In genomic region chr3:5162102-5162501, GRCh38 we compare ENCODE assay signal across 10 cellular contexts. TPM values are rescaled to one million over a fixed set of nuclear protein-coding genes. Genes with fewer than 3 reads are reported as not detected.
A peak's percentile ranks its signal among the peaks of the same experiment; 100 is the strongest.
DNase-seq lines count a peak whose midpoint lies in the region; ATAC-seq and TF ChIP-seq lines count a peak whose summit lies in the region.
"Had no signal": no experiment of that assay in that cellular context is flagged by ENCODE, and none has a peak within 500 bp of the region (broad histone marks: within the 10 kb centered on the region; RNA-seq: fewer than 3 reads in every experiment).

No MANE protein-coding gene starts in this region.

- H3K36me3 Mint-ChIP-seq in activated CD4-positive, alpha-beta T cell treated with anti-CD3 and anti-CD28 coated beads, Interleukin-2, amount 10 ng/mL, durations not matched to agents 7 days and 5 days (ENCODE audit: low read depth), result peaks cover 9% of the 10 kb centered on the region
- no peaks in the 10 kb centered on the region for H3K36me3 Mint-ChIP-seq in activated CD4-positive, alpha-beta T cell treated with anti-CD3 and anti-CD28 coated beads, Interleukin-2, amount 10 ng/mL, durations not matched to agents 24 days and 14 days (ENCODE audit: low read depth)
- H3K36me3 Mint-ChIP-seq in stimulated activated effector memory CD8-positive, alpha-beta T cell treated with anti-CD3 and anti-CD28 coated beads, Interleukin-12 subunit alpha, Interleukin-12 subunit beta, amount 100 ng/mL, for 72 hours, result no peaks in the 10 kb centered on the region
- no peaks in the 10 kb centered on the region for H3K36me3 Mint-ChIP-seq in CD4-positive, alpha-beta T cell (ENCODE audit: low read depth)

- TF ChIP-seq CTCF in foreskin fibroblast (IDR thresholded peaks at IDR 0.05; ENCODE audit: low read depth, low read length), result no peak
- TF ChIP-seq CTCF in CD4-positive, alpha-beta T cell (IDR thresholded peaks at IDR 0.05), result no peak

- ATAC-seq in SK-N-SH treated with all-trans-retinoic acid at 6 μM for 48 hours (peak; percentile 91), HG03025 (IDR thresholded peaks at IDR 0.05; ENCODE audit: low FRiP score, unreplicated experiment) (no peak)
- ATAC-seq in stimulated activated effector memory CD8-positive, alpha-beta T cell treated with anti-CD3 and anti-CD28 coated beads, Interleukin-12 subunit alpha, Interleukin-12 subunit beta, amount 100 ng/mL, for 72 hours, result peak; percentile 52
- no peak for ATAC-seq in CD4-positive, alpha-beta T cell (ENCODE audit: poor library complexity)
- ATAC-seq: gastroesophageal sphincter had no signal

- peak overlapping the region; percentile 3 for H3K27ac Mint-ChIP-seq in activated CD4-positive, alpha-beta T cell treated with anti-CD3 and anti-CD28 coated beads, Interleukin-2, amount 10 ng/mL, durations not matched to agents 7 days and 5 days
- no peak overlapping the region for H3K27ac Mint-ChIP-seq in activated CD4-positive, alpha-beta T cell treated with anti-CD3 and anti-CD28 coated beads, Interleukin-2, amount 10 ng/mL, durations not matched to agents 24 days and 14 days
- H3K27ac Mint-ChIP-seq in stimulated activated effector memory CD8-positive, alpha-beta T cell treated with anti-CD3 and anti-CD28 coated beads, Interleukin-12 subunit alpha, Interleukin-12 subunit beta, amount 100 ng/mL, for 72 hours, result peak overlapping the region; percentile 78
- no peak overlapping the region for H3K27ac Mint-ChIP-seq in CD4-positive, alpha-beta T cell

- no peaks in the 10 kb centered on the region for H3K9me3 ChIP-seq in CD4-positive, alpha-beta T cell (ENCODE audit: control insufficient read depth, low read length)
- H3K9me3 ChIP-seq: gastroesophageal sphincter had no signal

- H3K27ac ChIP-seq in CD4-positive, alpha-beta T cell (ENCODE audit: low read depth, low read length), result no peak overlapping the region
- H3K27ac ChIP-seq: gastroesophageal sphincter had no signal

- H3K4me3 Mint-ChIP-seq in activated CD4-positive, alpha-beta T cell treated with anti-CD3 and anti-CD28 coated beads, Interleukin-2, amount 10 ng/mL, durations not matched to agents 7 days and 5 days, result no peak overlapping the region
- no peak overlapping the region for H3K4me3 Mint-ChIP-seq in activated CD4-positive, alpha-beta T cell treated with anti-CD3 and anti-CD28 coated beads, Interleukin-2, amount 10 ng/mL, durations not matched to agents 24 days and 14 days
- no peak overlapping the region for H3K4me3 Mint-ChIP-seq in stimulated activated effector memory CD8-positive, alpha-beta T cell treated with anti-CD3 and anti-CD28 coated beads, Interleukin-12 subunit alpha, Interleukin-12 subunit beta, amount 100 ng/mL, for 72 hours
- H3K4me3 Mint-ChIP-seq in CD4-positive, alpha-beta T cell, result no peak overlapping the region

- intact Hi-C loops in activated CD4-positive, alpha-beta T cell treated with anti-CD3 and anti-CD28 coated beads, Interleukin-2, amount 10 ng/mL, durations not matched to agents 24 days and 14 days (cut with micrococcal nuclease), result loop anchor here (5.0 kb wide), 1 partner anchor 40 kb away; the partner anchor contains the start of gene ARL8B
- intact Hi-C loops in CD4-positive, alpha-beta T cell (cut with DNase I, micrococcal nuclease), result no loop called here

- H3K4me3 ChIP-seq in foreskin fibroblast (ENCODE audit: low read depth in 1 of 2, low read length in 2 of 2), result no peak overlapping the region
- H3K4me3 ChIP-seq: gastroesophageal sphincter had no signal

- peaks cover 27% of the 10 kb centered on the region for H3K4me1 Mint-ChIP-seq in activated CD4-positive, alpha-beta T cell treated with anti-CD3 and anti-CD28 coated beads, Interleukin-2, amount 10 ng/mL, durations not matched to agents 7 days and 5 days
- peaks cover 42% of the 10 kb centered on the region for H3K4me1 Mint-ChIP-seq in activated CD4-positive, alpha-beta T cell treated with anti-CD3 and anti-CD28 coated beads, Interleukin-2, amount 10 ng/mL, durations not matched to agents 24 days and 14 days
- H3K4me1 Mint-ChIP-seq in stimulated activated effector memory CD8-positive, alpha-beta T cell treated with anti-CD3 and anti-CD28 coated beads, Interleukin-12 subunit alpha, Interleukin-12 subunit beta, amount 100 ng/mL, for 72 hours, result peaks cover 67% of the 10 kb centered on the region
- H3K4me1 Mint-ChIP-seq in CD4-positive, alpha-beta T cell (ENCODE audit: low read depth), result peaks cover 87% of the 10 kb centered on the region

- H3K27me3 ChIP-seq in CD4-positive, alpha-beta T cell (ENCODE audit: control insufficient read depth, insufficient read depth, low read length), result no peaks in the 10 kb centered on the region
- H3K27me3 ChIP-seq: gastroesophageal sphincter had no signal

- POLR2A ChIA-PET in activated CD4-positive, alpha-beta T cell treated with anti-CD3 and anti-CD28 coated beads, Interleukin-2, amount 10 ng/mL, durations not matched to agents 7 days and 5 days (lab: Charles Lee), result no interaction called here
- POLR2A ChIA-PET in CD4-positive, alpha-beta T cell (lab: Charles Lee), result no interaction called here

- no peaks in the 10 kb centered on the region for H3K27me3 Mint-ChIP-seq in activated CD4-positive, alpha-beta T cell treated with anti-CD3 and anti-CD28 coated beads, Interleukin-2, amount 10 ng/mL, durations not matched to agents 7 days and 5 days
- H3K27me3 Mint-ChIP-seq in activated CD4-positive, alpha-beta T cell treated with anti-CD3 and anti-CD28 coated beads, Interleukin-2, amount 10 ng/mL, durations not matched to agents 24 days and 14 days, result no peaks in the 10 kb centered on the region
- no peaks in the 10 kb centered on the region for H3K27me3 Mint-ChIP-seq in CD4-positive, alpha-beta T cell

- CTCF ChIA-PET in activated CD4-positive, alpha-beta T cell treated with anti-CD3 and anti-CD28 coated beads, Interleukin-2, amount 10 ng/mL, durations not matched to agents 7 days and 5 days (lab: Charles Lee), result interaction anchor here (1.9 kb wide), 1 partner anchor 11 kb away, joined by 6 read pairs; no protein-coding TSS in a partner anchor
- CTCF ChIA-PET in CD4-positive, alpha-beta T cell (lab: Charles Lee), result interaction anchor here (1.0 kb wide), 1 partner anchor 19 kb away, joined by 3 read pairs; no protein-coding TSS in a partner anchor

- no peak for DNase-seq in activated CD4-positive, alpha-beta T cell treated with anti-CD3 and anti-CD28 coated beads, Interleukin-2, amount 10 ng/mL, durations not matched to agents 7 days and 5 days
- no peak for DNase-seq in activated CD4-positive, alpha-beta T cell treated with anti-CD3 and anti-CD28 coated beads, Interleukin-2, amount 10 ng/mL, durations not matched to agents 24 days and 14 days
- peak; percentile 35 to 44 for DNase-seq in foreskin fibroblast
- no peak for DNase-seq in stimulated activated effector memory CD8-positive, alpha-beta T cell treated with anti-CD3 and anti-CD28 coated beads, Interleukin-12 subunit alpha, Interleukin-12 subunit beta, amount 100 ng/mL, for 72 hours (ENCODE audit: low spot score in 2 of 2)
- DNase-seq in NCI-H2171 (lab: John Stamatoyannopoulos, UW), result no peak
- no peak for DNase-seq in CD4-positive, alpha-beta T cell
- DNase-seq: nucleus accumbens had no signal

- no peaks in the 10 kb centered on the region for H3K9me3 Mint-ChIP-seq in activated CD4-positive, alpha-beta T cell treated with anti-CD3 and anti-CD28 coated beads, Interleukin-2, amount 10 ng/mL, durations not matched to agents 7 days and 5 days
- no peaks in the 10 kb centered on the region for H3K9me3 Mint-ChIP-seq in activated CD4-positive, alpha-beta T cell treated with anti-CD3 and anti-CD28 coated beads, Interleukin-2, amount 10 ng/mL, durations not matched to agents 24 days and 14 days
- no peaks in the 10 kb centered on the region for H3K9me3 Mint-ChIP-seq in stimulated activated effector memory CD8-positive, alpha-beta T cell treated with anti-CD3 and anti-CD28 coated beads, Interleukin-12 subunit alpha, Interleukin-12 subunit beta, amount 100 ng/mL, for 72 hours
- no peaks in the 10 kb centered on the region for H3K9me3 Mint-ChIP-seq in CD4-positive, alpha-beta T cell

TF ChIP-seq in SK-N-SH treated with all-trans-retinoic acid at 6 μM for 48 hours, 23 proteins besides CTCF, POLR2A, EP300 and RAD21 (continues in another document):
- TF ChIP-seq ARNTL (CRISPR knock-in tag; IDR thresholded peaks at IDR 0.05; ENCODE audit: borderline replicate concordance, low read depth) (no peak), RARB (CRISPR knock-in tag; IDR thresholded peaks at IDR 0.05) (no peak), ISL1 (CRISPR knock-in tag; IDR thresholded peaks at IDR 0.05) (peak; percentile 56), CSRNP3 (CRISPR knock-in tag; IDR thresholded peaks at IDR 0.05) (no peak), PPARA (CRISPR knock-in tag; IDR thresholded peaks at IDR 0.05; ENCODE audit: borderline replicate concordance) (no peak), TCF4 (CRISPR knock-in tag; IDR thresholded peaks at IDR 0.05; ENCODE audit: borderline replicate concordance) (no peak)

RNA-seq across cellular contexts. Expression of gene EDEM1, which starts 25.4 kb away (rescaled TPM):
- total RNA-seq in activated CD4-positive, alpha-beta T cell treated with anti-CD3 and anti-CD28 coated beads, Interleukin-2, amount 10 ng/mL, durations not matched to agents 7 days and 5 days, result 10 to 100 TPM; 80.1 to 94.1 TPM
- 167 and 168 TPM in 2 replicates for total RNA-seq in activated CD4-positive, alpha-beta T cell treated with anti-CD3 and anti-CD28 coated beads, Interleukin-2, amount 10 ng/mL, durations not matched to agents 24 days and 14 days
- 100 to 1,000 TPM; 106 to 114 TPM for total RNA-seq in CD4-positive, alpha-beta T cell

RNA-seq across cellular contexts. Expression of gene ARL8B, which starts 40.0 kb away (rescaled TPM):
- 10 to 100 TPM; 41.3 to 46.4 TPM for total RNA-seq in activated CD4-positive, alpha-beta T cell treated with anti-CD3 and anti-CD28 coated beads, Interleukin-2, amount 10 ng/mL, durations not matched to agents 7 days and 5 days
- 46.8 and 50.4 TPM in 2 replicates for total RNA-seq in activated CD4-positive, alpha-beta T cell treated with anti-CD3 and anti-CD28 coated beads, Interleukin-2, amount 10 ng/mL, durations not matched to agents 24 days and 14 days
- 10 to 100 TPM; 48.5 to 49.7 TPM for total RNA-seq in CD4-positive, alpha-beta T cell

Comparison
In these comparisons a context has a peak if more than half of its experiments do, and no peak if none do; other contexts are left out.
1. H3K27ac Mint-ChIP-seq: peak in activated CD4-positive, alpha-beta T cell treated with anti-CD3 and anti-CD28 coated beads, Interleukin-2, amount 10 ng/mL, durations not matched to agents 7 days and 5 days (single experiment) and stimulated activated effector memory CD8-positive, alpha-beta T cell treated with anti-CD3 and anti-CD28 coated beads, Interleukin-12 subunit alpha, Interleukin-12 subunit beta, amount 100 ng/mL, for 72 hours (single experiment); none in activated CD4-positive, alpha-beta T cell treated with anti-CD3 and anti-CD28 coated beads, Interleukin-2, amount 10 ng/mL, durations not matched to agents 24 days and 14 days (single experiment) and CD4-positive, alpha-beta T cell (single experiment).
2. DNase-seq: peak in foreskin fibroblast (2 of 2); none in activated CD4-positive, alpha-beta T cell treated with anti-CD3 and anti-CD28 coated beads, Interleukin-2, amount 10 ng/mL, durations not matched to agents 7 days and 5 days (single experiment), activated CD4-positive, alpha-beta T cell treated with anti-CD3 and anti-CD28 coated beads, Interleukin-2, amount 10 ng/mL, durations not matched to agents 24 days and 14 days (single experiment), stimulated activated effector memory CD8-positive, alpha-beta T cell treated with anti-CD3 and anti-CD28 coated beads, Interleukin-12 subunit alpha, Interleukin-12 subunit beta, amount 100 ng/mL, for 72 hours (0 of 2), NCI-H2171 (single experiment) and CD4-positive, alpha-beta T cell (0 of 10).
3. ATAC-seq: peak in SK-N-SH treated with all-trans-retinoic acid at 6 μM for 48 hours (single experiment) and stimulated activated effector memory CD8-positive, alpha-beta T cell treated with anti-CD3 and anti-CD28 coated beads, Interleukin-12 subunit alpha, Interleukin-12 subunit beta, amount 100 ng/mL, for 72 hours (single experiment); none in HG03025 (single experiment) and CD4-positive, alpha-beta T cell (single experiment).